Comparison of ENCODE assay signal across 9 cellular contexts in genomic region chr2:20611077-20611843, GRCh38. TPM values are rescaled to one million over a fixed set of nuclear protein-coding genes. Genes with fewer than 3 reads are reported as not detected.
A peak's percentile ranks its signal among the peaks of the same experiment; 100 is the strongest.
DNase-seq lines count a peak whose midpoint lies in the region; ATAC-seq and TF ChIP-seq lines count a peak whose summit lies in the region.
"Had no signal": no experiment of that assay in that cellular context is flagged by ENCODE, and none has a peak within 500 bp of the region (broad histone marks: within the 10 kb centered on the region; RNA-seq: fewer than 3 reads in every experiment).

No MANE protein-coding gene starts in this region.

- H3K27me3 Mint-ChIP-seq in progenitor cell of endocrine pancreas = no peaks in the 10 kb centered on the region
- no peaks in the 10 kb centered on the region for H3K27me3 Mint-ChIP-seq in CD4-positive, alpha-beta T cell
- H3K27me3 Mint-ChIP-seq in activated CD8-positive, alpha-beta T cell treated with anti-CD3 and anti-CD28 coated beads for 36 hours = no peaks in the 10 kb centered on the region
- H3K27me3 Mint-ChIP-seq: naive thymus-derived CD8-positive, alpha-beta T cell had no signal

- H3K27ac ChIP-seq in ascending aorta = peak overlapping the region; percentile 77 to 79
- H3K27ac ChIP-seq in CD4-positive, alpha-beta T cell (ENCODE audit: low read depth, low read length) = no peak overlapping the region

- TF ChIP-seq CTCF in ascending aorta (IDR thresholded peaks at IDR 0.05) (no peak), progenitor cell of endocrine pancreas (IDR thresholded peaks at IDR 0.05; ENCODE audit: unreplicated experiment) (no peak)
- TF ChIP-seq CTCF in CD4-positive, alpha-beta T cell (IDR thresholded peaks at IDR 0.05) = no peak
- TF ChIP-seq CTCF in activated CD8-positive, alpha-beta T cell treated with anti-CD3 and anti-CD28 coated beads for 36 hours (IDR thresholded peaks at IDR 0.05) = no peak

- peak; percentile 82 to 88 for ATAC-seq in left cardiac atrium
- ATAC-seq in CD4-positive, alpha-beta T cell (ENCODE audit: poor library complexity) = no peak
- no peak for ATAC-seq in activated CD8-positive, alpha-beta T cell treated with anti-CD3 and anti-CD28 coated beads for 36 hours
- ATAC-seq: naive thymus-derived CD8-positive, alpha-beta T cell had no signal

- H3K4me1 Mint-ChIP-seq in progenitor cell of endocrine pancreas (ENCODE audit: low read depth) = peaks cover 7% of the 10 kb centered on the region
- H3K4me1 Mint-ChIP-seq in CD4-positive, alpha-beta T cell (ENCODE audit: low read depth) = no peaks in the 10 kb centered on the region
- no peaks in the 10 kb centered on the region for H3K4me1 Mint-ChIP-seq in activated CD8-positive, alpha-beta T cell treated with anti-CD3 and anti-CD28 coated beads for 36 hours (ENCODE audit: low read depth)
- H3K4me1 Mint-ChIP-seq: naive thymus-derived CD8-positive, alpha-beta T cell had no signal

- no peak overlapping the region for H3K4me3 ChIP-seq in ascending aorta
- no peak overlapping the region for H3K4me3 ChIP-seq in H7 (ENCODE audit: insufficient read depth, low read depth, low read length)

- POLR2A ChIA-PET in CD4-positive, alpha-beta T cell (lab: Charles Lee) = no interaction called here
- POLR2A ChIA-PET in activated CD8-positive, alpha-beta T cell treated with anti-CD3 and anti-CD28 coated beads for 36 hours (lab: Charles Lee) = interaction anchor here (1.2 kb wide), 1 partner anchor 22 kb away, joined by 3 read pairs; no protein-coding TSS in a partner anchor

- intact Hi-C loops in ascending aorta (cut with DNase I) (loop anchor here (2.0 kb wide), 1 partner anchor 14 kb away; no protein-coding TSS in a partner anchor), left cardiac atrium (cut with DNase I) (loop anchor here in 1 of 2 donors (10.0 kb wide), 1 partner anchor 86 kb away; no protein-coding TSS in a partner anchor)
- intact Hi-C loops in CD4-positive, alpha-beta T cell (cut with DNase I, micrococcal nuclease) = no loop called here
- intact Hi-C loops in activated CD8-positive, alpha-beta T cell treated with anti-CD3 and anti-CD28 coated beads for 36 hours (cut with micrococcal nuclease) = no loop called here

- H3K36me3 ChIP-seq in ascending aorta (no peaks in the 10 kb centered on the region), H7 (replicated peaks; ENCODE audit: control insufficient read depth, insufficient read depth, low read length) (no peaks in the 10 kb centered on the region; the same call in 1 of the 2 replicates)

- CTCF ChIA-PET in CD4-positive, alpha-beta T cell (lab: Charles Lee) = no interaction called here
- CTCF ChIA-PET in activated CD8-positive, alpha-beta T cell treated with anti-CD3 and anti-CD28 coated beads for 36 hours (lab: Charles Lee) = no interaction called here

- H3K27me3 ChIP-seq in ascending aorta (no peaks in the 10 kb centered on the region), H7 (ENCODE audit: control insufficient read depth, insufficient read depth, low read length) (no peaks in the 10 kb centered on the region; the same call in 1 of the 2 replicates)
- H3K27me3 ChIP-seq in CD4-positive, alpha-beta T cell (ENCODE audit: control insufficient read depth, insufficient read depth, low read length) = no peaks in the 10 kb centered on the region

- DNase-seq in DMS153 (lab: John Stamatoyannopoulos, UW) (peak; percentile 67), ascending aorta (ENCODE audit: low spot score in 2 of 2) (peak; percentile 64 to 93), left cardiac atrium (peak; percentile 83), progenitor cell of endocrine pancreas (ENCODE audit: low spot score, unreplicated experiment) (no peak), H7 (no peak), CD1c-positive myeloid dendritic cell (ENCODE audit: extremely low spot score) (no peak)
- DNase-seq in CD4-positive, alpha-beta T cell = no peak
- no peak for DNase-seq in activated CD8-positive, alpha-beta T cell treated with anti-CD3 and anti-CD28 coated beads for 36 hours

- no peaks in the 10 kb centered on the region for H3K9me3 ChIP-seq in ascending aorta
- no peaks in the 10 kb centered on the region for H3K9me3 ChIP-seq in CD4-positive, alpha-beta T cell (ENCODE audit: control insufficient read depth, low read length)

- H3K9me3 Mint-ChIP-seq in progenitor cell of endocrine pancreas (ENCODE audit: low read depth) = peaks cover 4% of the 10 kb centered on the region
- peaks cover 3% of the 10 kb centered on the region for H3K9me3 Mint-ChIP-seq in CD4-positive, alpha-beta T cell
- H3K9me3 Mint-ChIP-seq in activated CD8-positive, alpha-beta T cell treated with anti-CD3 and anti-CD28 coated beads for 36 hours = peaks cover 2% of the 10 kb centered on the region

- no peak overlapping the region for H3K4me3 Mint-ChIP-seq in progenitor cell of endocrine pancreas (ENCODE audit: low read depth)
- no peak overlapping the region for H3K4me3 Mint-ChIP-seq in CD4-positive, alpha-beta T cell
- H3K4me3 Mint-ChIP-seq in activated CD8-positive, alpha-beta T cell treated with anti-CD3 and anti-CD28 coated beads for 36 hours = no peak overlapping the region
- H3K4me3 Mint-ChIP-seq: naive thymus-derived CD8-positive, alpha-beta T cell had no signal

- H3K27ac Mint-ChIP-seq in progenitor cell of endocrine pancreas = peak overlapping the region; percentile 27
- no peak overlapping the region for H3K27ac Mint-ChIP-seq in CD4-positive, alpha-beta T cell
- no peak overlapping the region for H3K27ac Mint-ChIP-seq in activated CD8-positive, alpha-beta T cell treated with anti-CD3 and anti-CD28 coated beads for 36 hours

- H3K36me3 Mint-ChIP-seq in progenitor cell of endocrine pancreas (ENCODE audit: insufficient read depth) = peaks cover 1% of the 10 kb centered on the region
- H3K36me3 Mint-ChIP-seq in CD4-positive, alpha-beta T cell (ENCODE audit: low read depth) = peaks cover 5% of the 10 kb centered on the region
- no peaks in the 10 kb centered on the region for H3K36me3 Mint-ChIP-seq in activated CD8-positive, alpha-beta T cell treated with anti-CD3 and anti-CD28 coated beads for 36 hours (ENCODE audit: low read depth)

- peaks cover 25 to 35% of the 10 kb centered on the region in 2 donors for H3K4me1 ChIP-seq in ascending aorta

RNA-seq across cellular contexts. Expression of gene HS1BP3, which starts 39.6 kb away (rescaled TPM):
- total RNA-seq in ascending aorta (40.0 TPM), left cardiac atrium (10 to 100 TPM; 19.8 to 21.4 TPM), progenitor cell of endocrine pancreas (15.9 and 16.5 TPM in 2 replicates)
- total RNA-seq in CD4-positive, alpha-beta T cell = 10 to 100 TPM in 1 of 2 experiments, 1 to 10 TPM in 1; 8.8 to 10.1 TPM
- 1 to 10 TPM; 6.5 to 7.9 TPM for total RNA-seq in activated CD8-positive, alpha-beta T cell treated with anti-CD3 and anti-CD28 coated beads for 36 hours
- total RNA-seq in H7 (2014; rRNA removed; shearing (Covaris generic)) = 30.2 and 41.3 TPM in 2 replicates

RNA-seq across cellular contexts. Expression of gene GDF7, which starts 55.7 kb away (rescaled TPM):
- 11.6 TPM for total RNA-seq in ascending aorta
- 1 to 10 TPM in 1 of 2 donors, under 1 TPM in 1; 0.32 to 4.8 TPM for total RNA-seq in left cardiac atrium
- 0.16 and 0.17 TPM in 2 replicates for total RNA-seq in progenitor cell of endocrine pancreas
- total RNA-seq in CD4-positive, alpha-beta T cell = under 1 TPM; 0.05 to 0.14 TPM
- not detected for total RNA-seq in activated CD8-positive, alpha-beta T cell treated with anti-CD3 and anti-CD28 coated beads for 36 hours
- 1.4 TPM in 2 replicates for total RNA-seq in H7 (2014; rRNA removed; shearing (Covaris generic))
- total RNA-seq: naive thymus-derived CD8-positive, alpha-beta T cell had no signal

Comparison
In these comparisons a context has a peak if more than half of its experiments do, and no peak if none do; other contexts are left out.
1. DNase-seq: peak in DMS153 (single experiment), ascending aorta (2 of 2) and left cardiac atrium (single experiment); none in progenitor cell of endocrine pancreas (single experiment), CD4-positive, alpha-beta T cell (0 of 10), activated CD8-positive, alpha-beta T cell treated with anti-CD3 and anti-CD28 coated beads for 36 hours (single experiment), H7 (single experiment) and CD1c-positive myeloid dendritic cell (single experiment).
2. ATAC-seq: peak in left cardiac atrium (2 of 2); none in CD4-positive, alpha-beta T cell (single experiment) and activated CD8-positive, alpha-beta T cell treated with anti-CD3 and anti-CD28 coated beads for 36 hours (single experiment).